Comparison of ENCODE assay signal across 8 cellular contexts in genomic region chr3:23806322-23807160, GRCh38. TPM values are rescaled to one million over a fixed set of nuclear protein-coding genes. Genes with fewer than 3 reads are reported as not detected.
DNase-seq lines count a peak whose midpoint lies in the region; ATAC-seq and TF ChIP-seq lines count a peak whose summit lies in the region.

No MANE protein-coding gene starts in this region.

- DNase-seq in AG20443 (ENCODE audit: low spot score): peak; percentile 45
- peak; percentile 12 for DNase-seq in HK-2 (ENCODE audit: unreplicated experiment)
- DNase-seq in activated T-cell treated with anti-CD3 and anti-CD28 coated beads, Interleukin-2, amount 50 U/mL, for 4 hours: no peak
- DNase-seq in fibroblast of lung (ENCODE audit: low read depth in 2 of 2): peak; percentile 9 to 31
- DNase-seq in LoVo (ENCODE audit: low spot score): no peak
- no peak for DNase-seq in GOT3 (lab: John Stamatoyannopoulos, UW)

- H3K36me3 ChIP-seq in fibroblast of lung (ENCODE audit: control insufficient read depth, insufficient read depth, low read length): no peaks in the 10 kb centered on the region

- H4K20me1 ChIP-seq in fibroblast of lung (ENCODE audit: control insufficient read depth, extremely low read depth, insufficient read depth, low read length): no peaks in the 10 kb centered on the region

- peak overlapping the region; percentile 92 for H3K4me3 Mint-ChIP-seq in activated T-cell treated with anti-CD3 and anti-CD28 coated beads, Interleukin-2, amount 50 U/mL, for 4 hours
- H3K4me3 Mint-ChIP-seq in nephron: peak overlapping the region; percentile 98 to 99 (median 99)

- H3K9ac ChIP-seq in fibroblast of lung (ENCODE audit: insufficient read depth, low read length): peak overlapping the region; percentile 59

- no peaks in the 10 kb centered on the region for H3K9me3 Mint-ChIP-seq in activated T-cell treated with anti-CD3 and anti-CD28 coated beads, Interleukin-2, amount 50 U/mL, for 4 hours
- H3K9me3 Mint-ChIP-seq in nephron: no peaks in the 10 kb centered on the region

- no peaks in the 10 kb centered on the region for H3K9me3 ChIP-seq in fibroblast of lung (ENCODE audit: control insufficient read depth, insufficient read depth, low read depth, low read length)

- H3K4me1 ChIP-seq in fibroblast of lung (ENCODE audit: control insufficient read depth, extremely low read depth, insufficient read depth, low read length): peaks cover 5% of the 10 kb centered on the region

- peaks cover 4% of the 10 kb centered on the region for H3K36me3 Mint-ChIP-seq in activated T-cell treated with anti-CD3 and anti-CD28 coated beads, Interleukin-2, amount 50 U/mL, for 4 hours (ENCODE audit: insufficient read depth)
- peaks cover 19% of the 10 kb centered on the region for H3K36me3 Mint-ChIP-seq in nephron (ENCODE audit: low read depth)

- no peaks in the 10 kb centered on the region for H3K27me3 ChIP-seq in fibroblast of lung (ENCODE audit: control insufficient read depth, insufficient read depth, low read length)

- H3K4me3 ChIP-seq in fibroblast of lung (replicated peaks in 1 of 4; ENCODE audit: control extremely low read depth in 1 of 4, insufficient read depth in 1 of 4, low read depth in 3 of 4, low read length in 4 of 4): peak overlapping the region; percentile 69 to 83 (median 83)

- TF ChIP-seq CTCF in fibroblast of lung (conservative IDR thresholded peaks at IDR 0.05 in 1 of 2, IDR thresholded peaks at IDR 0.05 in 1 of 2; ENCODE audit: low read depth in 1 of 2, low read length in 2 of 2): no peak
- TF ChIP-seq CTCF in nephron (IDR thresholded peaks at IDR 0.05; ENCODE audit: unreplicated experiment in 3 of 3): no peak

- H3K27me3 Mint-ChIP-seq in activated T-cell treated with anti-CD3 and anti-CD28 coated beads, Interleukin-2, amount 50 U/mL, for 4 hours (ENCODE audit: low read depth): no peaks in the 10 kb centered on the region
- H3K27me3 Mint-ChIP-seq in nephron (ENCODE audit: low read depth): peaks cover 4% of the 10 kb centered on the region

- peaks cover 24% of the 10 kb centered on the region for H3K79me2 ChIP-seq in fibroblast of lung (ENCODE audit: control insufficient read depth, insufficient read depth, low read length)

- H2AFZ ChIP-seq in fibroblast of lung (ENCODE audit: low read length): no peak overlapping the region

- peak overlapping the region; percentile 98 for H3K27ac Mint-ChIP-seq in nephron

- ATAC-seq in GM19397 (IDR thresholded peaks at IDR 0.05; ENCODE audit: unreplicated experiment): peak; percentile 1
- ATAC-seq in activated T-cell treated with anti-CD3 and anti-CD28 coated beads, Interleukin-2, amount 50 U/mL, for 4 hours: peak; percentile 8 to 11

- H3K4me2 ChIP-seq in fibroblast of lung (ENCODE audit: extremely low read depth, insufficient read depth, low read length): peak overlapping the region; percentile 90

- peaks cover 43% of the 10 kb centered on the region for H3K4me1 Mint-ChIP-seq in activated T-cell treated with anti-CD3 and anti-CD28 coated beads, Interleukin-2, amount 50 U/mL, for 4 hours (ENCODE audit: low read depth)
- H3K4me1 Mint-ChIP-seq in nephron: peaks cover 45% of the 10 kb centered on the region

- H3K27ac ChIP-seq in fibroblast of lung (ENCODE audit: insufficient read depth, low read length): peak overlapping the region; percentile 45

RNA-seq across cellular contexts. Expression of gene UBE2E1, which starts 0.8 kb away (rescaled TPM):
- total RNA-seq in activated T-cell treated with anti-CD3 and anti-CD28 coated beads, Interleukin-2, amount 50 U/mL, for 4 hours: 10 to 100 TPM; 52.9 to 56.3 (median 54.1) TPM
- 94.5 and 129 TPM in 2 replicates for total RNA-seq in fibroblast of lung
- 135 and 174 TPM in 2 replicates for polyA plus RNA-seq in fibroblast of lung
- 109 and 144 TPM in 2 replicates for polyA plus RNA-seq in fibroblast of lung (2012)
- 23.5 and 35.9 TPM in 2 replicates for polyA minus RNA-seq in fibroblast of lung (ENCODE audit: low replicate concordance)

Comparison
In these comparisons a context has a peak if more than half of its experiments do, and no peak if none do; other contexts are left out.
1. DNase-seq: peak in AG20443 (single experiment), HK-2 (single experiment) and fibroblast of lung (2 of 2); none in activated T-cell treated with anti-CD3 and anti-CD28 coated beads, Interleukin-2, amount 50 U/mL, for 4 hours (single experiment), LoVo (single experiment) and GOT3 (single experiment).